8 cellular contexts compared by ENCODE assay signal in the genomic region with DNA sequence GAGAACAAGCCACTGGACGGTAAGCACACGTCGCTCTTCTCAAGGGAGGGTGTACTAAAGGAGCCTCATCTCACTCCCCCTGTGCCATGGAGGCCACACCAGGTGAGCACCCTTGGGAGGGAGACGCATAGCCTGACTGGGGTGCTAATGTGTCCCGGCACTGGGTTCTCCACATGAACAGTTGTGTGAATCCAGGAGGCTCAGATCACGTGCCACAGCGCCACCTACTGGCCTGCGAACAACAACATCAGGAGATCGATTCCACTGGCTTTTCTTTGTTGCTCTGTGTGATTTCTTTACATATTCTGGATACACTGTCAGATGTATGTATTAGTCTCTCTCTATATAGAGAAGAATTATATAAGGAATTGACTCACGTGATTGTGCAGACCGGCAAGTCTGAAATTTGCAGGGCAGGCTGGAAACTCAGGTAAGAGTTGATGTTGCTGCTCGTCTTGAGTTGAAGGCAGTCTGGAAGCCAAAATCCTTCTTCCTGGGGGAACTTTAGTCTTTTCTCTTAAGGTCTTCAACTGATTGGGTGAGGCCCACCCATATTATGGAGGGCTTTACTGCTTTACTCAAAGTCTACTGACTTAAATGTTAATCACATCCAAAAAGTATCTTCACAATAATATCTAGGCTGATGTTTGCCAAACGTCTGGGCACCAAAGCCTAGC. TPM values are rescaled to one million over a fixed set of nuclear protein-coding genes. Genes with fewer than 3 reads are reported as not detected.
A peak's percentile ranks its signal among the peaks of the same experiment; 100 is the strongest.
DNase-seq lines count a peak whose midpoint lies in the region; ATAC-seq, FAIRE-seq and TF ChIP-seq lines count a peak whose summit lies in the region.
"Not testable (repeated sequence)": the region's sequence is repeated elsewhere in the genome, so short reads cannot be mapped to it uniquely, and the experiment has no call there.

No MANE protein-coding gene starts in this region.

- not testable (repeated sequence) for H3K27ac Mint-ChIP-seq in T-helper 17 cell; activated naive CD8-positive, alpha-beta T cell treated with anti-CD3 and anti-CD28 coated beads for 36 hours; stimulated activated effector memory CD8-positive, alpha-beta T cell treated with anti-CD3 and anti-CD28 coated beads, Interleukin-12 subunit alpha, Interleukin-12 subunit beta, amount 100 ng/mL, for 72 hours

- H3K27me3 ChIP-seq in neuronal stem cell (ENCODE audit: control insufficient read depth in 3 of 3, insufficient read depth in 3 of 3, low read depth in 1 of 3, low read length in 3 of 3): not testable (repeated sequence)

- H3K4me2 ChIP-seq in neuronal stem cell (ENCODE audit: insufficient read depth, low read length, poor library complexity, severe bottlenecking): not testable (repeated sequence)

- H3K14ac ChIP-seq in neuronal stem cell (ENCODE audit: low read length): not testable (repeated sequence)

- not testable (repeated sequence) for TF ChIP-seq POLR2A in H54 (IDR thresholded peaks at IDR 0.05; ENCODE audit: low read depth, low read length)

- H3K79me1 ChIP-seq in neuronal stem cell (ENCODE audit: low read depth, low read length): not testable (repeated sequence)

- not testable (repeated sequence) for FAIRE-seq in H54 (lab: Jason Lieb, UNC)

- H2AK5ac ChIP-seq in neuronal stem cell (ENCODE audit: low read depth, low read length): not testable (repeated sequence)

- not testable (repeated sequence) for H3K4me1 ChIP-seq in neuronal stem cell (ENCODE audit: control insufficient read depth in 2 of 2, insufficient read depth in 1 of 2, low read depth in 1 of 2, low read length in 2 of 2)

- not testable (repeated sequence) for H3K4me3 Mint-ChIP-seq in T-helper 17 cell; activated naive CD8-positive, alpha-beta T cell treated with anti-CD3 and anti-CD28 coated beads for 36 hours; stimulated activated effector memory CD8-positive, alpha-beta T cell treated with anti-CD3 and anti-CD28 coated beads, Interleukin-12 subunit alpha, Interleukin-12 subunit beta, amount 100 ng/mL, for 72 hours

- ATAC-seq in T-helper 17 cell: peak; percentile 81
- peak; percentile 79 for ATAC-seq in stimulated activated effector memory CD8-positive, alpha-beta T cell treated with anti-CD3 and anti-CD28 coated beads, Interleukin-12 subunit alpha, Interleukin-12 subunit beta, amount 100 ng/mL, for 72 hours

- not testable (repeated sequence) for H3K9ac ChIP-seq in neuronal stem cell (ENCODE audit: low read depth, low read length, poor library complexity)

- H3K27ac ChIP-seq in neuronal stem cell (replicated peaks; ENCODE audit: low read length): not testable (repeated sequence)

- DNase-seq in DMS153 treated with DMSO at 0.1 percent for 48 hours (lab: John Stamatoyannopoulos, UW; ENCODE audit: unreplicated experiment) (peak; percentile 38), H54 (ENCODE audit: insufficient read length, low spot score) (peak; percentile 18), NCI-H1105 treated with DMSO at 0.1 percent for 48 hours (lab: John Stamatoyannopoulos, UW) (peak; percentile 29), T-helper 17 cell (peak in 2 of 3 donors; percentile 29 to 35), germinal center (ENCODE audit: low spot score) (peak; percentile 46)
- DNase-seq in activated naive CD8-positive, alpha-beta T cell treated with anti-CD3 and anti-CD28 coated beads for 36 hours: peak; percentile 26
- not testable (repeated sequence) for DNase-seq in neuronal stem cell (ENCODE audit: low spot score); stimulated activated effector memory CD8-positive, alpha-beta T cell treated with anti-CD3 and anti-CD28 coated beads, Interleukin-12 subunit alpha, Interleukin-12 subunit beta, amount 100 ng/mL, for 72 hours (ENCODE audit: low spot score in 2 of 2)

- H3K27me3 Mint-ChIP-seq in T-helper 17 cell; activated naive CD8-positive, alpha-beta T cell treated with anti-CD3 and anti-CD28 coated beads for 36 hours: not testable (repeated sequence)

- not testable (repeated sequence) for H2BK5ac ChIP-seq in neuronal stem cell (ENCODE audit: low read length)

- not testable (repeated sequence) for H4K91ac ChIP-seq in neuronal stem cell (ENCODE audit: low read depth, low read length, poor library complexity)

- not testable (repeated sequence) for H3K9me3 ChIP-seq in T-helper 17 cell (ENCODE audit: control insufficient read depth, low read length, poor library complexity, severe bottlenecking); neuronal stem cell (replicated peaks in 1 of 2; ENCODE audit: control insufficient read depth in 2 of 2, insufficient read depth in 1 of 2, low read depth in 1 of 2, low read length in 2 of 2)

- not testable (repeated sequence) for H3K18ac ChIP-seq in neuronal stem cell (ENCODE audit: low read length)

- no CpG with 5 or more reads among the region's 13 CpGs for WGBS in neuronal stem cell (ENCODE audit: extremely low coverage in 2 of 2, insufficient read length in 2 of 2, insufficient replicate concordance in 1 of 2), 2 donors

- not testable (repeated sequence) for H2BK12ac ChIP-seq in neuronal stem cell (ENCODE audit: low read length)

- H3K9me3 Mint-ChIP-seq in activated naive CD8-positive, alpha-beta T cell treated with anti-CD3 and anti-CD28 coated beads for 36 hours; stimulated activated effector memory CD8-positive, alpha-beta T cell treated with anti-CD3 and anti-CD28 coated beads, Interleukin-12 subunit alpha, Interleukin-12 subunit beta, amount 100 ng/mL, for 72 hours: not testable (repeated sequence)

- H3K36me3 Mint-ChIP-seq in T-helper 17 cell (ENCODE audit: low read depth); activated naive CD8-positive, alpha-beta T cell treated with anti-CD3 and anti-CD28 coated beads for 36 hours; stimulated activated effector memory CD8-positive, alpha-beta T cell treated with anti-CD3 and anti-CD28 coated beads, Interleukin-12 subunit alpha, Interleukin-12 subunit beta, amount 100 ng/mL, for 72 hours: not testable (repeated sequence)

- not testable (repeated sequence) for H3K23ac ChIP-seq in neuronal stem cell (ENCODE audit: low read depth, low read length, poor library complexity)

- not testable (repeated sequence) for H3K36me3 ChIP-seq in neuronal stem cell (replicated peaks in 1 of 2; ENCODE audit: control insufficient read depth in 2 of 2, insufficient read depth in 2 of 2, low read length in 2 of 2)

- not testable (repeated sequence) for H3K4me3 ChIP-seq in neuronal stem cell (ENCODE audit: low read length in 2 of 2)

- not testable (repeated sequence) for H3K4me1 Mint-ChIP-seq in T-helper 17 cell; activated naive CD8-positive, alpha-beta T cell treated with anti-CD3 and anti-CD28 coated beads for 36 hours; stimulated activated effector memory CD8-positive, alpha-beta T cell treated with anti-CD3 and anti-CD28 coated beads, Interleukin-12 subunit alpha, Interleukin-12 subunit beta, amount 100 ng/mL, for 72 hours

- H2BK120ac ChIP-seq in neuronal stem cell (ENCODE audit: low read depth, low read length): not testable (repeated sequence)

- not testable (repeated sequence) for H3K4ac ChIP-seq in neuronal stem cell (ENCODE audit: low read length)

- H2AFZ ChIP-seq in neuronal stem cell (ENCODE audit: low read length): peak overlapping the region; percentile 31

- not testable (repeated sequence) for H4K8ac ChIP-seq in neuronal stem cell (ENCODE audit: low read depth, low read length)

- H2BK15ac ChIP-seq in neuronal stem cell (ENCODE audit: low read length): not testable (repeated sequence)

RNA-seq across cellular contexts. Expression of gene CLEC18B, which starts 8.9 kb away (rescaled TPM):
- total RNA-seq in T-helper 17 cell: 1 to 10 TPM; 1.6 to 2.4 TPM
- total RNA-seq in activated naive CD8-positive, alpha-beta T cell treated with anti-CD3 and anti-CD28 coated beads for 36 hours: under 1 TPM; 0.36 to 0.39 TPM
- 3.9 TPM for polyA plus RNA-seq in neuronal stem cell (2013, experiment 1 of 2)
- 4.1 TPM for polyA plus RNA-seq in neuronal stem cell (2013, experiment 2 of 2)

RNA-seq across cellular contexts. Expression of gene NPIPB15, which starts 54.1 kb away (rescaled TPM):
- total RNA-seq in T-helper 17 cell: 10 to 100 TPM in 1 of 2 donors, 1 to 10 TPM in 1; 6.4 to 12.9 TPM
- not detected for total RNA-seq in activated naive CD8-positive, alpha-beta T cell treated with anti-CD3 and anti-CD28 coated beads for 36 hours
- 0.26 TPM for polyA plus RNA-seq in neuronal stem cell (2013, experiment 1 of 2)
- polyA plus RNA-seq in neuronal stem cell (2013, experiment 2 of 2): 0.19 TPM

Comparison
In these comparisons a context has a peak if more than half of its experiments do, and no peak if none do; other contexts are left out.
1. RNA of gene NPIPB15, which starts 54.1 kb away (total RNA-seq): 6.4 to 12.9 TPM in T-helper 17 cell; not detected in activated naive CD8-positive, alpha-beta T cell treated with anti-CD3 and anti-CD28 coated beads for 36 hours; every median in the first group is over 4 times any median in the second.